28 cellular contexts compared by ENCODE assay signal in the genomic region with DNA sequence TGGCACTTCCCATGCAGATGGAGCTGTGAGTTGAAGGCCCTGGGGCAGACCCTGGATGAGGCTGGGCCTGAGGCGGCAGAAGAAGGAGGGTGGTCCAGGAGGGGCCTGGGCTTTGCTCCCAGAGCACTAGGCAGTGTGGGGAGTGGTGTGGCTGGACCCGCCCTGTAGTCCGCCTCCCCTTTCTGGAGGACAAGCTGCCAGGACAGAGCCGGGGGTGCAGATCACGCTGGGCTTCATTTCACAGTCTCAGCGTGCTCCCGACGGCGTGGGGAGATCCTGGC.
"Had no signal": no experiment of that assay in that cellular context is flagged by ENCODE, and none has a peak within 500 bp of the region (broad histone marks: within the 10 kb centered on the region; RNA-seq: fewer than 3 reads in every experiment).

No MANE protein-coding gene starts in this region.

- H3K4me3 ChIP-seq: colonic mucosa, gastroesophageal sphincter, hepatocyte, left lung, mucosa of descending colon, ovary, psoas muscle, stomach, thyroid gland, vagina had no signal

- ATAC-seq: foreskin keratinocyte, gastroesophageal sphincter, heart left ventricle, left cardiac atrium, left lung, mucosa of descending colon, psoas muscle, right cardiac atrium had no signal

- H3K27ac Mint-ChIP-seq: mesothelial cell of epicardium; naive B cell; nephron; stimulated activated naive B cell treated with anti-CD40 and anti-IgM and Interleukin-4, amounts not matched to agents 10 μg/mL and 1 μg/mL and 100 μg/mL, for 72 hours had no signal

- DNase-seq: colonic mucosa; dermis blood vessel endothelial cell; effector memory CD4-positive, alpha-beta T cell; erythroblast; foreskin keratinocyte; heart left ventricle; left cardiac atrium; mesenchymal stem cell; mucosa of descending colon; naive B cell; occipital lobe; ovary; posterior cingulate gyrus; psoas muscle; right cardiac atrium; small intestine; stimulated activated CD4-positive, alpha-beta T cell treated with anti-CD3 and anti-CD28 coated beads, Interleukin-15, amount 100 ng/mL, for 24 hours; stimulated activated CD4-positive, alpha-beta T cell treated with anti-CD3 and anti-CD28 coated beads, Interleukin-2, amount 100 ng/mL, for 48 hours; stimulated activated naive B cell treated with anti-CD40 and anti-IgM and Interleukin-4, amounts not matched to agents 10 μg/mL and 1 μg/mL and 100 μg/mL, for 72 hours; stomach; thyroid gland; trophoblast cell had no signal

- H3K4me1 ChIP-seq: colonic mucosa, foreskin keratinocyte, thyroid gland, vagina had no signal

- H3K4me3 Mint-ChIP-seq: mesothelial cell of epicardium; naive B cell; nephron; stimulated activated naive B cell treated with anti-CD40 and anti-IgM and Interleukin-4, amounts not matched to agents 10 μg/mL and 1 μg/mL and 100 μg/mL, for 72 hours had no signal

- H3K27me3 ChIP-seq: colonic mucosa, foreskin keratinocyte, gastroesophageal sphincter, heart left ventricle, hepatocyte, left lung, ovary, thyroid gland, vagina had no signal

- H3K4me1 Mint-ChIP-seq: mesothelial cell of epicardium had no signal

- H3K9me3 ChIP-seq: colonic mucosa, left lung, mucosa of descending colon, ovary, psoas muscle, thyroid gland, vagina had no signal

- H3K27ac ChIP-seq: colonic mucosa, foreskin keratinocyte, gastroesophageal sphincter, heart left ventricle, hepatocyte, left lung, ovary, psoas muscle, stomach, thyroid gland, vagina had no signal

- H3K36me3 ChIP-seq: colonic mucosa, gastroesophageal sphincter, heart left ventricle, left lung, ovary, stomach, thyroid gland, vagina had no signal
